38 cellular contexts compared by ENCODE assay signal in genomic region chr1:28656335-28656734, GRCh38. TPM values are rescaled to one million over a fixed set of nuclear protein-coding genes. Genes with fewer than 3 reads are reported as not detected.
"Had no signal": no experiment of that assay in that cellular context is flagged by ENCODE, and none has a peak within 500 bp of the region (broad histone marks: within the 10 kb centered on the region; RNA-seq: fewer than 3 reads in every experiment).

No MANE protein-coding gene starts in this region.

- H3K4me3 ChIP-seq: ascending aorta, cardiac muscle cell had no signal

- H3K4me1 ChIP-seq: ascending aorta had no signal

- H3K36me3 Mint-ChIP-seq: activated CD4-positive, alpha-beta memory T cell treated with anti-CD3 and anti-CD28 coated beads for 36 hours; activated naive CD4-positive, alpha-beta T cell treated with anti-CD3 and anti-CD28 coated beads, Interleukin-2, amount 10 ng/mL, durations not matched to agents 7 days and 5 days; activated naive CD4-positive, alpha-beta T cell treated with anti-CD3 and anti-CD28 coated beads, Interleukin-2, amount 50 U/mL, for 24 hours; activated naive CD8-positive, alpha-beta T cell; activated naive CD8-positive, alpha-beta T cell treated with anti-CD3 and anti-CD28 coated beads, Interleukin-2, amount 10 ng/mL, durations not matched to agents 7 days and 5 days; brain had no signal

- H3K4me3 Mint-ChIP-seq: activated B cell treated with CpG ODN at 0.5 μM for 24 hours; activated CD4-positive, alpha-beta memory T cell treated with anti-CD3 and anti-CD28 coated beads for 36 hours; activated CD4-positive, alpha-beta T cell treated with anti-CD3 and anti-CD28 coated beads, Interleukin-2, amount 10 ng/mL, durations not matched to agents 24 days and 14 days; activated CD8-positive, alpha-beta T cell treated with anti-CD3 and anti-CD28 coated beads for 36 hours; activated naive CD4-positive, alpha-beta T cell treated with anti-CD3 and anti-CD28 coated beads, Interleukin-2, amount 10 ng/mL, durations not matched to agents 7 days and 5 days; activated naive CD4-positive, alpha-beta T cell treated with anti-CD3 and anti-CD28 coated beads, Interleukin-2, amount 50 U/mL, for 24 hours; activated naive CD8-positive, alpha-beta T cell; activated naive CD8-positive, alpha-beta T cell treated with anti-CD3 and anti-CD28 coated beads, Interleukin-2, amount 10 ng/mL, durations not matched to agents 7 days and 5 days; activated naive CD8-positive, alpha-beta T cell treated with anti-CD3 and anti-CD28 coated beads, Interleukin-2, amount 50 U/mL, for 24 hours; brain; central memory CD8-positive, alpha-beta T cell; T-helper 1 cell treated with Interleukin-12 subunit alpha and Interleukin-12 subunit beta and Interleukin-4 antibody, amounts not matched to agents 30 μg/mL and 1 μg/mL, for 36 hours; T-helper 2 cell treated with Interferon-gamma antibody and Interleukin-4, amounts not matched to agents 5 μg/mL and 100 μg/mL, for 36 hours had no signal

- H3K4me1 Mint-ChIP-seq: activated B cell treated with CpG ODN at 0.5 μM for 24 hours; activated CD4-positive, alpha-beta T cell treated with anti-CD3 and anti-CD28 coated beads, Interleukin-2, amount 10 ng/mL, durations not matched to agents 24 days and 14 days; activated naive CD4-positive, alpha-beta T cell treated with anti-CD3 and anti-CD28 coated beads, Interleukin-2, amount 10 ng/mL, durations not matched to agents 7 days and 5 days; activated naive CD4-positive, alpha-beta T cell treated with anti-CD3 and anti-CD28 coated beads, Interleukin-2, amount 50 U/mL, for 24 hours; activated naive CD8-positive, alpha-beta T cell treated with anti-CD3 and anti-CD28 coated beads, Interleukin-2, amount 10 ng/mL, durations not matched to agents 7 days and 5 days; activated naive CD8-positive, alpha-beta T cell treated with anti-CD3 and anti-CD28 coated beads, Interleukin-2, amount 50 U/mL, for 24 hours; brain; central memory CD8-positive, alpha-beta T cell had no signal

- H3K27ac ChIP-seq: ascending aorta, cardiac muscle cell, VCaP had no signal

- H3K9me3 ChIP-seq: ascending aorta had no signal

- H3K9me3 Mint-ChIP-seq: activated B cell treated with CpG ODN at 0.5 μM for 24 hours; activated CD4-positive, alpha-beta memory T cell treated with anti-CD3 and anti-CD28 coated beads for 36 hours; activated CD4-positive, alpha-beta T cell treated with anti-CD3 and anti-CD28 coated beads, Interleukin-2, amount 10 ng/mL, durations not matched to agents 24 days and 14 days; activated CD8-positive, alpha-beta T cell treated with anti-CD3 and anti-CD28 coated beads for 36 hours; activated naive CD4-positive, alpha-beta T cell treated with anti-CD3 and anti-CD28 coated beads, Interleukin-2, amount 10 ng/mL, durations not matched to agents 7 days and 5 days; activated naive CD4-positive, alpha-beta T cell treated with anti-CD3 and anti-CD28 coated beads, Interleukin-2, amount 50 U/mL, for 24 hours; activated naive CD8-positive, alpha-beta T cell treated with anti-CD3 and anti-CD28 coated beads, Interleukin-2, amount 10 ng/mL, durations not matched to agents 7 days and 5 days; activated naive CD8-positive, alpha-beta T cell treated with anti-CD3 and anti-CD28 coated beads, Interleukin-2, amount 50 U/mL, for 24 hours; activated T-helper 2 cell treated with anti-CD3 and anti-CD28 coated beads, Interferon-gamma antibody, Interleukin-2, Interleukin-4, amounts not matched to agents 10 μg/mL and 5 μg/mL and 100 μg/mL, durations not matched to agents 14 hours and 24 hours and 36 hours; central memory CD8-positive, alpha-beta T cell; T-helper 1 cell treated with Interleukin-12 subunit alpha and Interleukin-12 subunit beta and Interleukin-4 antibody, amounts not matched to agents 30 μg/mL and 1 μg/mL, for 36 hours; T-helper 2 cell treated with Interferon-gamma antibody and Interleukin-4, amounts not matched to agents 5 μg/mL and 100 μg/mL, for 36 hours had no signal

- H3K27me3 Mint-ChIP-seq: activated B cell treated with CpG ODN at 0.5 μM for 24 hours; activated CD4-positive, alpha-beta memory T cell treated with anti-CD3 and anti-CD28 coated beads for 36 hours; activated CD4-positive, alpha-beta T cell treated with anti-CD3 and anti-CD28 coated beads, Interleukin-2, amount 10 ng/mL, durations not matched to agents 24 days and 14 days; activated CD8-positive, alpha-beta T cell treated with anti-CD3 and anti-CD28 coated beads for 36 hours; activated naive CD4-positive, alpha-beta T cell treated with anti-CD3 and anti-CD28 coated beads, Interleukin-2, amount 10 ng/mL, durations not matched to agents 7 days and 5 days; activated naive CD4-positive, alpha-beta T cell treated with anti-CD3 and anti-CD28 coated beads, Interleukin-2, amount 50 U/mL, for 24 hours; activated naive CD8-positive, alpha-beta T cell; activated naive CD8-positive, alpha-beta T cell treated with anti-CD3 and anti-CD28 coated beads, Interleukin-2, amount 10 ng/mL, durations not matched to agents 7 days and 5 days; activated naive CD8-positive, alpha-beta T cell treated with anti-CD3 and anti-CD28 coated beads, Interleukin-2, amount 50 U/mL, for 24 hours; central memory CD8-positive, alpha-beta T cell had no signal

- ATAC-seq: activated CD8-positive, alpha-beta T cell treated with anti-CD3 and anti-CD28 coated beads for 36 hours; activated naive CD8-positive, alpha-beta T cell treated with anti-CD3 and anti-CD28 coated beads, Interleukin-2, amount 50 U/mL, for 24 hours had no signal

- DNase-seq: activated B cell treated with CpG ODN at 0.5 μM for 24 hours; activated CD4-positive, alpha-beta memory T cell treated with anti-CD3 and anti-CD28 coated beads for 36 hours; activated CD4-positive, alpha-beta T cell treated with anti-CD3 and anti-CD28 coated beads for 4 hours; activated CD4-positive, alpha-beta T cell treated with anti-CD3 and anti-CD28 coated beads, Interleukin-2, amount 10 ng/mL, durations not matched to agents 24 days and 14 days; activated CD4-positive, alpha-beta T cell treated with anti-CD3 and anti-CD28 coated beads, Interleukin-2, amount 50 U/mL, for 1 hour; activated CD4-positive, alpha-beta T cell treated with anti-CD3 and anti-CD28 coated beads, Interleukin-2, amount 50 U/mL, for 4 hours; activated CD4-positive, CD25-positive, alpha-beta regulatory T cell treated with anti-CD3 and anti-CD28 coated beads, Interleukin-2, amount 50 U/mL, for 72 hours; activated CD8-positive, alpha-beta memory T cell treated with anti-CD3 and anti-CD28 coated beads, Interleukin-2, amount 50 U/mL, for 4 hours; activated CD8-positive, alpha-beta T cell treated with anti-CD3 and anti-CD28 coated beads for 36 hours; activated effector memory CD4-positive, alpha-beta T cell treated with Interleukin-2 at 50 U/mL for 16 hours; activated gamma-delta T cell; activated naive CD4-positive, alpha-beta T cell treated with anti-CD3 and anti-CD28 coated beads, Interleukin-2, amount 10 ng/mL, durations not matched to agents 7 days and 5 days; activated naive CD4-positive, alpha-beta T cell treated with Interleukin-2 at 50 U/mL for 16 hours; activated naive CD8-positive, alpha-beta T cell treated with anti-CD3 and anti-CD28 coated beads, Interleukin-2, amount 10 ng/mL, durations not matched to agents 7 days and 5 days; activated naive CD8-positive, alpha-beta T cell treated with anti-CD3 and anti-CD28 coated beads, Interleukin-2, amount 50 U/mL, for 24 hours; activated T-cell treated with anti-CD3 and anti-CD28 coated beads for 4 hours; activated T-cell treated with anti-CD3 and anti-CD28 coated beads, Interleukin-2, amount 50 U/mL, for 1 hour; activated T-cell treated with anti-CD3 and anti-CD28 coated beads, Interleukin-2, amount 50 U/mL, for 48 hours; amygdala; anterior cingulate cortex; caudate nucleus; T-helper 2 cell; T-helper 9 cell had no signal

- H3K36me3 ChIP-seq: ascending aorta, cardiac muscle cell had no signal

- H3K27ac Mint-ChIP-seq: activated B cell treated with CpG ODN at 0.5 μM for 24 hours; activated CD4-positive, alpha-beta memory T cell treated with anti-CD3 and anti-CD28 coated beads for 36 hours; activated CD4-positive, alpha-beta T cell treated with anti-CD3 and anti-CD28 coated beads, Interleukin-2, amount 10 ng/mL, durations not matched to agents 24 days and 14 days; activated CD8-positive, alpha-beta T cell treated with anti-CD3 and anti-CD28 coated beads for 36 hours; activated naive CD4-positive, alpha-beta T cell treated with anti-CD3 and anti-CD28 coated beads, Interleukin-2, amount 10 ng/mL, durations not matched to agents 7 days and 5 days; activated naive CD4-positive, alpha-beta T cell treated with anti-CD3 and anti-CD28 coated beads, Interleukin-2, amount 50 U/mL, for 24 hours; activated naive CD8-positive, alpha-beta T cell; activated naive CD8-positive, alpha-beta T cell treated with anti-CD3 and anti-CD28 coated beads, Interleukin-2, amount 10 ng/mL, durations not matched to agents 7 days and 5 days; activated naive CD8-positive, alpha-beta T cell treated with anti-CD3 and anti-CD28 coated beads, Interleukin-2, amount 50 U/mL, for 24 hours; activated T-helper 2 cell treated with anti-CD3 and anti-CD28 coated beads, Interferon-gamma antibody, Interleukin-2, Interleukin-4, amounts not matched to agents 10 μg/mL and 5 μg/mL and 100 μg/mL, durations not matched to agents 14 hours and 24 hours and 36 hours; T-helper 1 cell treated with Interleukin-12 subunit alpha and Interleukin-12 subunit beta and Interleukin-4 antibody, amounts not matched to agents 30 μg/mL and 1 μg/mL, for 36 hours; T-helper 2 cell treated with Interferon-gamma antibody and Interleukin-4, amounts not matched to agents 5 μg/mL and 100 μg/mL, for 36 hours had no signal

- FAIRE-seq: bronchial epithelial cell, TTC549 had no signal

- H3K27me3 ChIP-seq: ascending aorta, cardiac muscle cell had no signal

RNA-seq across cellular contexts. Expression of gene RNU11, which starts 7.9 kb away (rescaled TPM):
- total RNA-seq: activated B cell treated with CpG ODN at 0.5 μM for 24 hours; activated CD4-positive, alpha-beta memory T cell treated with anti-CD3 and anti-CD28 coated beads for 36 hours; activated CD4-positive, alpha-beta T cell treated with anti-CD3 and anti-CD28 coated beads, Interleukin-2, amount 10 ng/mL, durations not matched to agents 24 days and 14 days; activated CD8-positive, alpha-beta memory T cell treated with anti-CD3 and anti-CD28 coated beads for 36 hours; activated CD8-positive, alpha-beta T cell treated with anti-CD3 and anti-CD28 coated beads for 36 hours; activated naive CD8-positive, alpha-beta T cell treated with anti-CD3 and anti-CD28 coated beads, Interleukin-2, amount 10 ng/mL, durations not matched to agents 7 days and 5 days; activated T-helper 2 cell treated with anti-CD3 and anti-CD28 coated beads, Interferon-gamma antibody, Interleukin-2, Interleukin-4, amounts not matched to agents 10 μg/mL and 5 μg/mL and 100 μg/mL, durations not matched to agents 14 hours and 24 hours and 36 hours; ascending aorta; bronchial epithelial cell; cardiac muscle cell; cerebellum had no signal
- polyA plus RNA-seq: adipose tissue, cardiac muscle cell had no signal
